ENCODE assay signal across 27 cellular contexts in the genomic region with DNA sequence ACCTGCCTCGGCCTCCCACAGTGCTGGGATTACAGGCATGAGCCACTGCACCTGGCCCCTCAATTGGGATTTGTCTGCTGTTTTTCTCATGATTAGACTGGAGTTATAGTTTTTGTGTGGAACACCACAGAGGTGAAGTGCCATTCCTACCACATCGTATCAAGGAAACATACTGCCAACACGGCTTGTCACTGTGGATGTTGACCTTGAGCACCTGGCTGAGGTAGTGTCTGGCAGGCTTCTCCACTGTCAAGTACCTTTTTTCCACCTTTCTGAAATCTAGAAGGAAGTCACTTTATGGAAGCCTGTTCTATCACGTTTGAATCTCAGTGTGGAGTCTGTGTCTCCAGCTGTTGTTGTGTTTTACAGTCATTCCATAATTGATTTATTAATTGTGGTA.
"Had no signal": no experiment of that assay in that cellular context is flagged by ENCODE, and none has a peak within 500 bp of the region (broad histone marks: within the 10 kb centered on the region; RNA-seq: fewer than 3 reads in every experiment).

No MANE protein-coding gene starts in this region.

- DNase-seq: activated CD4-positive, alpha-beta T cell treated with anti-CD3 and anti-CD28 coated beads for 36 hours; activated CD4-positive, alpha-beta T cell treated with anti-CD3 and anti-CD28 coated beads, Interleukin-2, amount 50 U/mL, for 1 hour; activated CD8-positive, alpha-beta memory T cell treated with anti-CD3 and anti-CD28 coated beads, Interleukin-2, amount 50 U/mL, for 4 hours; activated CD8-positive, alpha-beta T cell treated with anti-CD3 and anti-CD28 coated beads for 36 hours; activated gamma-delta T cell treated with Interleukin-2 at 50 U/mL for 16 hours; activated naive CD4-positive, alpha-beta T cell treated with anti-CD3 and anti-CD28 coated beads, Interleukin-2, amount 10 ng/mL, durations not matched to agents 7 days and 5 days; activated naive CD8-positive, alpha-beta T cell treated with anti-CD3 and anti-CD28 coated beads for 36 hours; activated T-cell treated with anti-CD3 and anti-CD28 coated beads, Interleukin-2, amount 50 U/mL, for 72 hours; central memory CD4-positive, alpha-beta T cell; cortex of kidney; KG1; NCI-H1048; NCI-H1436; NCI-H1694 treated with DMSO at 0.1 percent for 48 hours; NCI-H2029 treated with DMSO at 0.1 percent for 48 hours; NCI-H345; NCI-H510A; NCI-H526 treated with DMSO at 0.1 percent for 48 hours; OCI-M1; RPMI8226; T-cell; T-helper 2 cell; T1000; WERI-Rb-1 had no signal

- H3K4me3 ChIP-seq: SK-N-MC had no signal

- H3K36me3 ChIP-seq: WERI-Rb-1 had no signal

- ATAC-seq: activated CD4-positive, alpha-beta T cell treated with anti-CD3 and anti-CD28 coated beads for 36 hours; activated CD8-positive, alpha-beta T cell treated with anti-CD3 and anti-CD28 coated beads for 36 hours; activated T-cell treated with anti-CD3 and anti-CD28 coated beads, Interleukin-2, amount 50 U/mL, for 72 hours; Panc1; Right ventricle myocardium inferior; T-cell had no signal

- H3K27ac ChIP-seq: SK-N-MC, WERI-Rb-1 had no signal
